1 cellular context compared by ENCODE assay signal in the genomic region with DNA sequence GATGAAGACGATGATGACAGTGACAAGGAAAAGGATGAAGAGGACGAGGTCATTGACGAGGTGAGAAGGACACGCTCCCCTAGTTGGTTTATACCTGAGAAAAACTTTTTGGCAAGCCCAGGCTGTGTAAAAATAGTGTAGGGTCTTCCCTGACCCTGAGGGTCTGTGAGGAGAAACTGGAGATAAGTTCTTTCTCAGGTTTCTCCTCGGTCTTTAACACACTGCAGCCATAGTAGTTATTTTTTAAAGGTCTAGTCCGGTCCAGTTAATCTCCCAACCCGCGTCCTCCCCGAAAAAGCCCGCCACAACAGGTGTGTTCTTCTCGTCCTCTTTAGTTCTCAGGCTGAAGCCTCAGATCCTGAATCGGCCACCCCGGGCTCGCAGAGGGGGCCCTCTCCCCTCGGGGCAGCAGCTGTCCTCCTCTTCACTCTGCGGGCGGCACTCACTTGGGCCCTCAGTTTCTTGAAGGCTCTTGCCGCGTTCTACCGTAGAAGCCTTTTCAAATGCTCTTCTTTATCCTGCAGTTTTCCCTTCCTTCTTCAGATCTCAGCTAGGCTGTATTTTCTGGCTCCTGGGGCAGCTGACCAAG.
TF ChIP-seq lines count a peak whose summit lies in the region.

No MANE protein-coding gene starts in this region.

TF ChIP-seq in endothelial cell of umbilical vein, 7 proteins besides CTCF, POLR2A, EP300 and RAD21 (continued from another document):
- TF ChIP-seq MAX (IDR thresholded peaks at IDR 0.05; ENCODE audit: insufficient read depth, insufficient read length) (no peak), FOS (IDR thresholded peaks at IDR 0.05; ENCODE audit: borderline replicate concordance, insufficient read depth, low read length) (no peak)
TF ChIP-seq in endothelial cell of umbilical vein: peak in this region for 0.
